10 cellular contexts compared by ENCODE assay signal in genomic region chr18:48814490-48815181, GRCh38.
DNase-seq lines count a peak whose midpoint lies in the region; ATAC-seq and TF ChIP-seq lines count a peak whose summit lies in the region.
"Had no signal": no experiment of that assay in that cellular context is flagged by ENCODE, and none has a peak within 500 bp of the region (broad histone marks: within the 10 kb centered on the region; RNA-seq: fewer than 3 reads in every experiment).

No MANE protein-coding gene starts in this region.

- POLR2A ChIA-PET in naive thymus-derived CD8-positive, alpha-beta T cell (lab: Charles Lee): interaction anchor here (1.9 kb wide), 1 partner anchor 18 kb away, joined by 4 read pairs; no protein-coding TSS in a partner anchor

- peak overlapping the region; percentile 80 to 95 (median 83) for H3K4me2 ChIP-seq in BLaER1 treated with 17β-estradiol and CSF1 and Interleukin-3, amounts not matched to agents 10 nM and 100 nM

- H3K27ac ChIP-seq in BLaER1 treated with 17β-estradiol and CSF1 and Interleukin-3, amounts not matched to agents 10 nM and 100 nM: peak overlapping the region; percentile 6 to 82 (median 76); a peak in 21 of 22 replicates
- H3K27ac ChIP-seq: thyroid gland had no signal

- H3K9me3 Mint-ChIP-seq in naive thymus-derived CD8-positive, alpha-beta T cell: no peaks in the 10 kb centered on the region

- H3K27ac Mint-ChIP-seq in naive thymus-derived CD8-positive, alpha-beta T cell: peak overlapping the region in 8 of 10 donors; percentile 45 to 93 (median 80)

- in situ Hi-C loops in astrocyte of the spinal cord (cut with HindIII; ENCODE audit: low sequenced_read_pairs): no loop called here

- DNase-seq in OCI-M1 (lab: John Stamatoyannopoulos, UW) (peak; percentile 41), astrocyte of the spinal cord (ENCODE audit: low read depth, low spot score) (peak; percentile 23), SHP77 treated with DMSO at 0.1 percent for 48 hours (lab: John Stamatoyannopoulos, UW) (no peak), HK-2 (ENCODE audit: unreplicated experiment) (no peak), NCI-H748 (lab: John Stamatoyannopoulos, UW; ENCODE audit: unreplicated experiment) (no peak)
- no peak for DNase-seq in naive thymus-derived CD8-positive, alpha-beta T cell
- DNase-seq: Caco-2 had no signal

- peaks cover 36 to 89% (median 75%) of the 10 kb centered on the region in 10 experiments for H3K4me1 ChIP-seq in BLaER1 treated with 17β-estradiol and CSF1 and Interleukin-3, amounts not matched to agents 10 nM and 100 nM
- H3K4me1 ChIP-seq: Caco-2 had no signal

- no peak for TF ChIP-seq CTCF in astrocyte of the spinal cord (IDR thresholded peaks at IDR 0.05; ENCODE audit: low read depth, low read length)

- H3K4me3 ChIP-seq in BLaER1 treated with 17β-estradiol and CSF1 and Interleukin-3, amounts not matched to agents 10 nM and 100 nM: peak overlapping the region in 3 of 10 experiments; percentile 27 to 35 (median 33); a peak in 3 of 20 replicates
- H3K4me3 ChIP-seq in astrocyte of the spinal cord (ENCODE audit: low read depth, low read length): no peak overlapping the region
- H3K4me3 ChIP-seq: thyroid gland had no signal

- H3K4me1 Mint-ChIP-seq in naive thymus-derived CD8-positive, alpha-beta T cell: peaks cover 4 to 41% (median 15%) of the 10 kb centered on the region in 4 donors

- H3K9ac ChIP-seq in BLaER1 treated with 17β-estradiol and CSF1 and Interleukin-3, amounts not matched to agents 10 nM and 100 nM: peak overlapping the region; percentile 23 to 68 (median 55); a peak in 17 of 22 replicates

- no peaks in the 10 kb centered on the region for H3K36me3 Mint-ChIP-seq in naive thymus-derived CD8-positive, alpha-beta T cell

- H3K36me3 ChIP-seq in BLaER1 treated with 17β-estradiol and CSF1 and Interleukin-3, amounts not matched to agents 10 nM and 100 nM: peaks cover 0 to 36% (median 9%) of the 10 kb centered on the region in 11 experiments; a peak in 7 of 22 replicates
- H3K36me3 ChIP-seq: thyroid gland had no signal

- H3K27me3 ChIP-seq in BLaER1 treated with 17β-estradiol and CSF1 and Interleukin-3, amounts not matched to agents 10 nM and 100 nM: no peaks in the 10 kb centered on the region
- H3K27me3 ChIP-seq: thyroid gland had no signal

- H3K4me3 Mint-ChIP-seq in naive thymus-derived CD8-positive, alpha-beta T cell: peak overlapping the region in 1 of 10 donors; percentile 62

- no peaks in the 10 kb centered on the region for H3K9me3 ChIP-seq in BLaER1 treated with 17β-estradiol and CSF1 and Interleukin-3, amounts not matched to agents 10 nM and 100 nM (replicated peaks in 1 of 11)
- H3K9me3 ChIP-seq: Caco-2, thyroid gland had no signal

- ATAC-seq in naive thymus-derived CD8-positive, alpha-beta T cell: peak in 1 of 2 donors; percentile 26
- ATAC-seq in HG02938 (IDR thresholded peaks at IDR 0.05; ENCODE audit: unreplicated experiment): no peak

- no peaks in the 10 kb centered on the region for H4K20me1 ChIP-seq in BLaER1 treated with 17β-estradiol and CSF1 and Interleukin-3, amounts not matched to agents 10 nM and 100 nM

- H3K27me3 Mint-ChIP-seq in naive thymus-derived CD8-positive, alpha-beta T cell: peaks cover 0 to 1% (median 0%) of the 10 kb centered on the region in 5 donors

Comparison
In these comparisons a context has a peak if more than half of its experiments do, and no peak if none do; other contexts are left out.
1. DNase-seq: peak in OCI-M1 (single experiment) and astrocyte of the spinal cord (single experiment); none in naive thymus-derived CD8-positive, alpha-beta T cell (0 of 10), SHP77 treated with DMSO at 0.1 percent for 48 hours (single experiment), HK-2 (single experiment) and NCI-H748 (single experiment).